ENCODE assay signal across 18 cellular contexts in genomic region chr13:64930636-64931035, GRCh38.
A peak's percentile ranks its signal among the peaks of the same experiment; 100 is the strongest.
DNase-seq lines count a peak whose midpoint lies in the region; ATAC-seq and TF ChIP-seq lines count a peak whose summit lies in the region.
"Had no signal": no experiment of that assay in that cellular context is flagged by ENCODE, and none has a peak within 500 bp of the region (broad histone marks: within the 10 kb centered on the region; RNA-seq: fewer than 3 reads in every experiment).

No MANE protein-coding gene starts in this region.

- no peak for TF ChIP-seq EP300 in transverse colon (IDR thresholded peaks at IDR 0.05; ENCODE audit: low read depth)

- H3K36me3 ChIP-seq in transverse colon: no peaks in the 10 kb centered on the region

- no peaks in the 10 kb centered on the region for H3K4me1 ChIP-seq in transverse colon

- in situ Hi-C loops in transverse colon (cut with MboI; ENCODE audit: low pct_ligation_motif_present in 1 of 4, low pct_unique_long_range_greater_than_20kb in 1 of 4, low sequenced_read_pairs in 3 of 4): no loop called here

- H3K27ac ChIP-seq in transverse colon: no peak overlapping the region

- peak; percentile 36 for ATAC-seq in GM19351 (IDR thresholded peaks at IDR 0.05; ENCODE audit: unreplicated experiment)
- peak; percentile 38 for ATAC-seq in HG02981 (IDR thresholded peaks at IDR 0.05; ENCODE audit: unreplicated experiment)
- no peak for ATAC-seq in HG02610 (IDR thresholded peaks at IDR 0.05; ENCODE audit: unreplicated experiment)
- ATAC-seq: GM23338, K562 had no signal

- DNase-seq in GM12865 (ENCODE audit: low read depth): peak; percentile 24
- DNase-seq in MV-4-11 (lab: John Stamatoyannopoulos, UW): peak; percentile 33
- no peak for DNase-seq in cerebellum (ENCODE audit: low spot score)
- DNase-seq in transverse colon: no peak
- no peak for DNase-seq in Kasumi-1 (lab: John Stamatoyannopoulos, UW)
- DNase-seq: 8988T, DMS79 treated with DMSO at 0.1 percent for 48 hours, HCEC 1CT, NCI-H1694 treated with DMSO at 0.1 percent for 48 hours, NCI-H510A treated with DMSO at 0.1 percent for 48 hours, NCI-H82, SHP77, SK-N-SH had no signal

- TF ChIP-seq CTCF in GM12865 (IDR thresholded peaks at IDR 0.05; ENCODE audit: insufficient read depth, low read depth, low read length, missing control alignments) (no peak), transverse colon (IDR thresholded peaks at IDR 0.05) (no peak)

- intact Hi-C loops in transverse colon (cut with DNase I; ENCODE audit: low total_unique reads): no loop called here

- TF ChIP-seq POLR2A in transverse colon (IDR thresholded peaks at IDR 0.05): no peak

- no peaks in the 10 kb centered on the region for H3K9me3 ChIP-seq in transverse colon

- H3K27me3 ChIP-seq in transverse colon: no peaks in the 10 kb centered on the region

- H3K4me3 ChIP-seq in GM12865 (ENCODE audit: low read depth, low read length) (no peak overlapping the region), transverse colon (no peak overlapping the region)
- H3K4me3 ChIP-seq: GM23338, K562 had no signal

Comparison
In these comparisons a context has a peak if more than half of its experiments do, and no peak if none do; other contexts are left out.
1. DNase-seq: peak in GM12865 (single experiment) and MV-4-11 (single experiment); none in cerebellum (single experiment), transverse colon (single experiment) and Kasumi-1 (0 of 2).